ENCODE assay signal across 9 cellular contexts in genomic region chr11:75350122-75350742, GRCh38. TPM values are rescaled to one million over a fixed set of nuclear protein-coding genes. Genes with fewer than 3 reads are reported as not detected.
A peak's percentile ranks its signal among the peaks of the same experiment; 100 is the strongest.
DNase-seq lines count a peak whose midpoint lies in the region; ATAC-seq, FAIRE-seq and TF ChIP-seq lines count a peak whose summit lies in the region.
"Had no signal": no experiment of that assay in that cellular context is flagged by ENCODE, and none has a peak within 500 bp of the region (broad histone marks: within the 10 kb centered on the region; RNA-seq: fewer than 3 reads in every experiment).

No MANE protein-coding gene starts in this region.

- H3K4me2 ChIP-seq in SK-N-SH (peak overlapping the region; percentile 94), HepG2 (ENCODE audit: low read depth, low read length) (peak overlapping the region; percentile 99)

- POLR2A ChIA-PET in SK-N-SH (lab: Yijun Ruan, JAX): interaction anchor here (1.8 kb wide), 1 partner anchor 10 kb away, joined by 8 read pairs; no protein-coding TSS in a partner anchor
- POLR2A ChIA-PET in HepG2 (lab: Yijun Ruan, JAX): interaction anchor here (3.7 kb wide), 1 partner anchor 10 kb away, joined by 20 read pairs; no protein-coding TSS in a partner anchor

- no peak overlapping the region for H3K9ac ChIP-seq in SK-N-SH
- peak overlapping the region; percentile 87 for H3K9ac ChIP-seq in adipocyte (ENCODE audit: low read length)
- H3K9ac ChIP-seq in HepG2 (ENCODE audit: insufficient read depth, low read depth, low read length): peak overlapping the region; percentile 85

- CTCF ChIA-PET in SK-N-SH (lab: Yijun Ruan, JAX) (interaction anchor here (1.0 to 3.6 kb wide), 6 partner anchors 10 to 70 kb away, joined by 3 to 24 read pairs (median 6); no protein-coding TSS in a partner anchor), HepG2 (lab: Yijun Ruan, JAX; ENCODE audit: low intra/inter-chr PET ratio, low total read pairs) (no interaction called here)

- no peak overlapping the region for H2AFZ ChIP-seq in SK-N-SH (ENCODE audit: low read depth)
- H2AFZ ChIP-seq in HepG2 (ENCODE audit: low read length): no peak overlapping the region

- no peak for TF ChIP-seq CTCF in SK-N-SH (IDR thresholded peaks at IDR 0.05)
- TF ChIP-seq CTCF in HepG2 (CRISPR knock-in tag; IDR thresholded peaks at IDR 0.05): no peak

- intact Hi-C loops in HepG2 (cut with micrococcal nuclease; ENCODE audit: unreplicated experiment): no loop called here

- no peaks in the 10 kb centered on the region for H3K27me3 ChIP-seq in SK-N-SH (ENCODE audit: insufficient read depth)
- no peaks in the 10 kb centered on the region for H3K27me3 ChIP-seq in adipocyte (replicated peaks; ENCODE audit: control insufficient read depth, insufficient read depth, low read length)
- H3K27me3 ChIP-seq in HepG2 (ENCODE audit: control insufficient read depth in 1 of 2, insufficient read depth in 2 of 2, low read length in 2 of 2): peaks cover 2 to 5% of the 10 kb centered on the region in 2 experiments; a peak in 2 of 5 replicates
- H3K27me3 ChIP-seq: foreskin keratinocyte had no signal

- H3K9me3 ChIP-seq in SK-N-SH: no peaks in the 10 kb centered on the region
- no peaks in the 10 kb centered on the region for H3K9me3 ChIP-seq in adipocyte (ENCODE audit: control insufficient read depth, low read length)
- no peaks in the 10 kb centered on the region for H3K9me3 ChIP-seq in HepG2 (ENCODE audit: low read length)

- no peaks in the 10 kb centered on the region for H3K9me2 ChIP-seq in SK-N-SH

- ATAC-seq in SK-N-SH treated with all-trans-retinoic acid at 6 μM for 48 hours (no peak), HepG2 (no peak), HG02642 (IDR thresholded peaks at IDR 0.05; ENCODE audit: poor library complexity, unreplicated experiment) (no peak), HG03025 (IDR thresholded peaks at IDR 0.05; ENCODE audit: low FRiP score, unreplicated experiment) (no peak)

- H4K20me1 ChIP-seq in SK-N-SH (ENCODE audit: insufficient read depth): no peaks in the 10 kb centered on the region
- peaks cover 26% of the 10 kb centered on the region; the same call in 1 of the 2 replicates for H4K20me1 ChIP-seq in HepG2 (ENCODE audit: insufficient read depth, low read length)

- H3K79me2 ChIP-seq in SK-N-SH (ENCODE audit: insufficient read depth) (no peaks in the 10 kb centered on the region), HepG2 (ENCODE audit: insufficient read depth, low read length) (peaks cover 52% of the 10 kb centered on the region)

- H3K27ac ChIP-seq in SK-N-SH (ENCODE audit: low read depth in 2 of 2, low read length in 1 of 2) (peak overlapping the region in 1 of 2 experiments; percentile 4; a peak in 1 of 4 replicates), HepG2 (ENCODE audit: extremely low read length, insufficient read depth, low read length) (peak overlapping the region; percentile 85), substantia nigra (ENCODE audit: low read depth, low read length, poor library complexity, severe bottlenecking) (peak overlapping the region; percentile 81)
- H3K27ac ChIP-seq: foreskin keratinocyte had no signal

- no peak for TF ChIP-seq EP300 in SK-N-SH (IDR thresholded peaks at IDR 0.05; ENCODE audit: borderline replicate concordance in 1 of 2, low read depth in 1 of 2, low read length in 1 of 2)
- TF ChIP-seq EP300 in HepG2 (IDR thresholded peaks at IDR 0.05; ENCODE audit: low read depth in 2 of 2, low read length in 2 of 2): no peak
- TF ChIP-seq EP300 in HepG2 (CRISPR knock-in tag; IDR thresholded peaks at IDR 0.05; ENCODE audit: borderline replicate concordance): no peak

- in situ Hi-C loops in HepG2 (cut with HindIII; ENCODE audit: extremely low pct_ligation_motif_present, low pct_unique_long_range_greater_than_20kb): no loop called here

- H3K4me1 ChIP-seq in SK-N-SH (ENCODE audit: control insufficient read depth in 1 of 2, insufficient read depth in 2 of 2, low read depth in 1 of 2, low read length in 1 of 2) (peaks cover 25 to 55% of the 10 kb centered on the region in 2 experiments; a peak in 3 of 4 replicates), adipocyte (ENCODE audit: control insufficient read depth, insufficient read depth, low read length) (peaks cover 61% of the 10 kb centered on the region), HepG2 (ENCODE audit: insufficient read depth, low read length) (peaks cover 69% of the 10 kb centered on the region)
- H3K4me1 ChIP-seq: foreskin keratinocyte had no signal

- FAIRE-seq in HepG2 (lab: Jason Lieb, UNC): no peak
- FAIRE-seq in GM12891 (lab: Jason Lieb, UNC): no peak

- 89% methylated on average over 9 of the region's 9 CpGs for WGBS in SK-N-SH (ENCODE audit: low lambda C conversion rate)
- 42% methylated on average over 9 of the region's 9 CpGs for WGBS in HepG2 (ENCODE audit: low lambda C conversion rate)

- BruUV-seq in HepG2 (replicated peaks; lab: Mats Ljungman, UMichigan): no TSS peak

- H3F3A ChIP-seq in SK-N-SH (replicated peaks; ENCODE audit: insufficient read depth): peaks cover 17% of the 10 kb centered on the region

- no peak for DNase-seq in SK-N-SH
- no peak for DNase-seq in adipocyte (ENCODE audit: low read depth)
- no peak for DNase-seq in HepG2 (ENCODE audit: low spot score)
- no peak for DNase-seq in substantia nigra (lab: John Stamatoyannopoulos, UW)
- DNase-seq in GM12891 (ENCODE audit: insufficient read length, low spot score): no peak
- DNase-seq: foreskin keratinocyte had no signal

- H3K4me3 ChIP-seq in SK-N-SH (ENCODE audit: low read depth in 2 of 2, low read length in 1 of 2): peak overlapping the region in 1 of 2 experiments; percentile 73; a peak in 1 of 4 replicates
- peak overlapping the region; percentile 79 for H3K4me3 ChIP-seq in adipocyte (ENCODE audit: low read length)
- H3K4me3 ChIP-seq in HepG2 (replicated peaks in 1 of 3; ENCODE audit: insufficient read depth in 1 of 3, low read depth in 2 of 3, low read length in 3 of 3): peak overlapping the region; percentile 63 to 86 (median 84)

- TF ChIP-seq POLR2A in HepG2 (IDR thresholded peaks at IDR 0.05; ENCODE audit: insufficient read depth in 1 of 2, low read depth in 2 of 2, low read length in 2 of 2) (no peak), GM12891 (IDR thresholded peaks at IDR 0.05; ENCODE audit: low read depth, low read length) (no peak)

- H3K36me3 ChIP-seq in SK-N-SH (replicated peaks in 1 of 2; ENCODE audit: control insufficient read depth in 1 of 2, insufficient read depth in 2 of 2, low read length in 1 of 2) (no peaks in the 10 kb centered on the region), adipocyte (ENCODE audit: control insufficient read depth, insufficient read depth, low read length, severe bottlenecking) (no peaks in the 10 kb centered on the region), HepG2 (replicated peaks in 1 of 2; ENCODE audit: control insufficient read depth in 1 of 2, insufficient read depth in 2 of 2, low read length in 2 of 2) (no peaks in the 10 kb centered on the region)

- TF ChIP-seq RAD21 in SK-N-SH (IDR thresholded peaks at IDR 0.05; ENCODE audit: low read length): no peak
- no peak for TF ChIP-seq RAD21 in HepG2 (CRISPR knock-in tag; IDR thresholded peaks at IDR 0.05)

RNA-seq across cellular contexts. Expression of gene ARRB1, which starts 1.2 kb away (rescaled TPM):
- polyA plus RNA-seq in SK-N-SH (2012; rRNA removed): 6.7 and 7.0 TPM in 2 replicates
- 4.4 and 6.0 TPM in 2 replicates for polyA plus RNA-seq in SK-N-SH (2012; cell fraction: cytosol; rRNA removed)
- 4.8 and 6.6 TPM in 2 replicates for polyA plus RNA-seq in SK-N-SH (2012; cell fraction: nucleus; rRNA removed)
- 22.5 and 25.2 TPM in 2 replicates for total RNA-seq in HepG2 (2016; rRNA removed; fragmentation: Illumina TruSeq; extraction: Trizol)
- total RNA-seq in HepG2 (2016; cell fraction: cytosol; rRNA removed; fragmentation: Illumina TruSeq; extraction: Trizol; ENCODE audit: low read depth): 15.2 and 19.6 TPM in 2 replicates
- 21.7 and 25.0 TPM in 2 replicates for total RNA-seq in HepG2 (2016; cell fraction: insoluble cytoplasmic fraction; rRNA removed; fragmentation: Illumina TruSeq; extraction: Trizol)
- 20.4 and 20.9 TPM in 2 replicates for total RNA-seq in HepG2 (2016; cell fraction: membrane; rRNA removed; fragmentation: Illumina TruSeq; extraction: Trizol)
- total RNA-seq in HepG2 (2016; cell fraction: nucleus; rRNA removed; fragmentation: Illumina TruSeq; extraction: Trizol): 15.7 and 24.9 TPM in 2 replicates
- polyA plus RNA-seq in HepG2 (2011; rRNA removed): 35.7 and 35.9 TPM in 2 replicates
- 33.5 and 41.0 TPM in 2 replicates for polyA plus RNA-seq in HepG2 (2011; cell fraction: cytosol; rRNA removed)
- 50.3 and 56.4 TPM in 2 replicates for polyA plus RNA-seq in HepG2 (2011; cell fraction: nucleus; rRNA removed)
- polyA plus RNA-seq in HepG2 (2012): 25.7 and 29.8 TPM in 2 replicates
- 19.3 and 20.1 TPM in 2 replicates for polyA plus RNA-seq in HepG2 (2016; cell fraction: cytosol; fragmentation: Illumina TruSeq; extraction: Trizol; ENCODE audit: low read depth)
- 33.2 and 40.0 TPM in 2 replicates for polyA plus RNA-seq in HepG2 (2016; cell fraction: insoluble cytoplasmic fraction; fragmentation: Illumina TruSeq; extraction: Trizol; ENCODE audit: low read depth)
- 23.0 and 27.7 TPM in 2 replicates for polyA plus RNA-seq in HepG2 (2016; cell fraction: membrane; fragmentation: Illumina TruSeq; extraction: Trizol; ENCODE audit: low read depth)
- polyA plus RNA-seq in HepG2 (2016; cell fraction: nucleus; fragmentation: Illumina TruSeq; extraction: Trizol; ENCODE audit: insufficient read depth, low read depth): 26.7 and 32.1 TPM in 2 replicates
- 48.7 and 175 TPM in 2 replicates for polyA minus RNA-seq in HepG2 (2011; rRNA and poly(A)+ RNA removed; ENCODE audit: low replicate concordance)
- 37.4 and 40.0 TPM in 2 replicates for polyA minus RNA-seq in HepG2 (2011; cell fraction: cytosol; rRNA and poly(A)+ RNA removed)
- 68.6 and 72.2 TPM in 2 replicates for polyA minus RNA-seq in HepG2 (2011; cell fraction: nucleus; rRNA and poly(A)+ RNA removed)
- polyA plus RNA-seq in GM12891 (2012; ENCODE audit: low read depth, missing spikeins): 1.6 TPM

RNA-seq across cellular contexts. Expression of gene RPS3, which starts 49.1 kb away (rescaled TPM):
- polyA plus RNA-seq in SK-N-SH (2012; rRNA removed) (4,220 and 4,540 TPM in 2 replicates), HepG2 (2011; rRNA removed) (3,295 and 3,616 TPM in 2 replicates)
- 4,994 and 6,484 TPM in 2 replicates for polyA plus RNA-seq in SK-N-SH (2012; cell fraction: cytosol; rRNA removed)
- 1,010 and 1,542 TPM in 2 replicates for polyA plus RNA-seq in SK-N-SH (2012; cell fraction: nucleus; rRNA removed)
- total RNA-seq in HepG2 (2016; rRNA removed; fragmentation: Illumina TruSeq; extraction: Trizol): 2,143 and 2,814 TPM in 2 replicates
- total RNA-seq in HepG2 (2016; cell fraction: cytosol; rRNA removed; fragmentation: Illumina TruSeq; extraction: Trizol; ENCODE audit: low read depth): 3,026 and 3,837 TPM in 2 replicates
- 2,366 and 2,701 TPM in 2 replicates for total RNA-seq in HepG2 (2016; cell fraction: insoluble cytoplasmic fraction; rRNA removed; fragmentation: Illumina TruSeq; extraction: Trizol)
- total RNA-seq in HepG2 (2016; cell fraction: membrane; rRNA removed; fragmentation: Illumina TruSeq; extraction: Trizol): 5,197 and 5,735 TPM in 2 replicates
- total RNA-seq in HepG2 (2016; cell fraction: nucleus; rRNA removed; fragmentation: Illumina TruSeq; extraction: Trizol): 799 and 826 TPM in 2 replicates
- 3,790 and 3,975 TPM in 2 replicates for polyA plus RNA-seq in HepG2 (2011; cell fraction: cytosol; rRNA removed)
- polyA plus RNA-seq in HepG2 (2011; cell fraction: nucleus; rRNA removed): 1,120 and 1,329 TPM in 2 replicates
- 4,677 and 5,383 TPM in 2 replicates for polyA plus RNA-seq in HepG2 (2012)
- polyA plus RNA-seq in HepG2 (2016; cell fraction: cytosol; fragmentation: Illumina TruSeq; extraction: Trizol; ENCODE audit: low read depth): 4,653 and 5,328 TPM in 2 replicates
- polyA plus RNA-seq in HepG2 (2016; cell fraction: insoluble cytoplasmic fraction; fragmentation: Illumina TruSeq; extraction: Trizol; ENCODE audit: low read depth): 3,740 and 3,849 TPM in 2 replicates
- polyA plus RNA-seq in HepG2 (2016; cell fraction: membrane; fragmentation: Illumina TruSeq; extraction: Trizol; ENCODE audit: low read depth): 7,247 and 7,550 TPM in 2 replicates
- polyA plus RNA-seq in HepG2 (2016; cell fraction: nucleus; fragmentation: Illumina TruSeq; extraction: Trizol; ENCODE audit: insufficient read depth, low read depth): 2,020 and 2,028 TPM in 2 replicates
- polyA minus RNA-seq in HepG2 (2011; rRNA and poly(A)+ RNA removed; ENCODE audit: low replicate concordance): 1,170 and 2,337 TPM in 2 replicates
- 547 and 597 TPM in 2 replicates for polyA minus RNA-seq in HepG2 (2011; cell fraction: cytosol; rRNA and poly(A)+ RNA removed)
- 281 and 352 TPM in 2 replicates for polyA minus RNA-seq in HepG2 (2011; cell fraction: nucleus; rRNA and poly(A)+ RNA removed)
- polyA plus RNA-seq in GM12891 (2012; ENCODE audit: low read depth, missing spikeins): 5,804 TPM
